ENCODE assay signal across 1 cellular context in the genomic region with DNA sequence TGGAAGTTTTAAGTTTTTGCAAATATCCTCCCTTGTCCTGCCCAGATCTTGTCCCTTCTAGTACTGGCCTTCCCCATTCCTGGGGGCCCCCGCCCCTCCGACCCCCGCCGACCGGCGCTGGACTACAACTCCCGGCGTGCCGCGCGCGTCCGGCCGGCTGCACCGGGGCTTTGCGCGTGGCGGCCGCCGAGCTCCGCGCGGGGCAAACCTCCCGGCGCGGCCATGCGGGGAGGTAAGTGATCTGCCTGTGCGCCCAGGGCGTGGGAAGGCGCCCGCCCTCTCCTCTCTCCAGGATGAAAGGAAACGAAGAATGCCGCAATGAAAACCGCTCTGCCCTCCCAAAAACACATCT.
A peak's percentile ranks its signal among the peaks of the same experiment; 100 is the strongest.
TF ChIP-seq lines count a peak whose summit lies in the region.

No MANE protein-coding gene starts in this region.

TF ChIP-seq in K562, 482 proteins besides CTCF, POLR2A, EP300 and RAD21 (continued from another document and continues in another):
- TF ChIP-seq, protein P1, sequence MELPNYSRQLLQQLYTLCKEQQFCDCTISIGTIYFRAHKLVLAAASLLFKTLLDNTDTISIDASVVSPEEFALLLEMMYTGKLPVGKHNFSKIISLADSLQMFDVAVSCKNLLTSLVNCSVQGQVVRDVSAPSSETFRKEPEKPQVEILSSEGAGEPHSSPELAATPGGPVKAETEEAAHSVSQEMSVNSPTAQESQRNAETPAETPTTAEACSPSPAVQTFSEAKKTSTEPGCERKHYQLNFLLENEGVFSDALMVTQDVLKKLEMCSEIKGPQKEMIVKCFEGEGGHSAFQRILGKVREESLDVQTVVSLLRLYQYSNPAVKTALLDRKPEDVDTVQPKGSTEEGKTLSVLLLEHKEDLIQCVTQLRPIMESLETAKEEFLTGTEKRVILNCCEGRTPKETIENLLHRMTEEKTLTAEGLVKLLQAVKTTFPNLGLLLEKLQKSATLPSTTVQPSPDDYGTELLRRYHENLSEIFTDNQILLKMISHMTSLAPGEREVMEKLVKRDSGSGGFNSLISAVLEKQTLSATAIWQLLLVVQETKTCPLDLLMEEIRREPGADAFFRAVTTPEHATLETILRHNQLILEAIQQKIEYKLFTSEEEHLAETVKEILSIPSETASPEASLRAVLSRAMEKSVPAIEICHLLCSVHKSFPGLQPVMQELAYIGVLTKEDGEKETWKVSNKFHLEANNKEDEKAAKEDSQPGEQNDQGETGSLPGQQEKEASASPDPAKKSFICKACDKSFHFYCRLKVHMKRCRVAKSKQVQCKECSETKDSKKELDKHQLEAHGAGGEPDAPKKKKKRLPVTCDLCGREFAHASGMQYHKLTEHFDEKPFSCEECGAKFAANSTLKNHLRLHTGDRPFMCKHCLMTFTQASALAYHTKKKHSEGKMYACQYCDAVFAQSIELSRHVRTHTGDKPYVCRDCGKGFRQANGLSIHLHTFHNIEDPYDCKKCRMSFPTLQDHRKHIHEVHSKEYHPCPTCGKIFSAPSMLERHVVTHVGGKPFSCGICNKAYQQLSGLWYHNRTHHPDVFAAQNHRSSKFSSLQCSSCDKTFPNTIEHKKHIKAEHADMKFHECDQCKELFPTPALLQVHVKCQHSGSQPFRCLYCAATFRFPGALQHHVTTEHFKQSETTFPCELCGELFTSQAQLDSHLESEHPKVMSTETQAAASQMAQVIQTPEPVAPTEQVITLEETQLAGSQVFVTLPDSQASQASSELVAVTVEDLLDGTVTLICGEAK (IDR thresholded peaks at IDR 0.05): 0 out of 2 replicates have a peak, but pooled peaks have one; percentile 29
- TF ChIP-seq, protein P1 (CRISPR knock-in tag; IDR thresholded peaks at IDR 0.05): no peak
- TF ChIP-seq L3MBTL2 (IDR thresholded peaks at IDR 0.05) (peak; percentile 70), ZNF696 (CRISPR knock-in tag; conservative IDR thresholded peaks at IDR 0.05) (no peak), ZFP30 (CRISPR knock-in tag; IDR thresholded peaks at IDR 0.05; ENCODE audit: borderline replicate concordance) (no peak), SREBF1 (IDR thresholded peaks at IDR 0.05; ENCODE audit: borderline replicate concordance, low read depth, low read length) (no peak), ATF1 (CRISPR knock-in tag; IDR thresholded peaks at IDR 0.05) (no peak), ATF1 (tag; IDR thresholded peaks at IDR 0.05) (peak; percentile 46), BRD4 (IDR thresholded peaks at IDR 0.05) (no peak), POLR2G (IDR thresholded peaks at IDR 0.05; ENCODE audit: low read depth, low read length) (peak; percentile 92), TARDBP (IDR thresholded peaks at IDR 0.05) (0 out of 2 replicates have a peak, but pooled peaks have one; percentile 78), TRIM28 (IDR thresholded peaks at IDR 0.05) (no peak), SMAD1 (IDR thresholded peaks at IDR 0.05; ENCODE audit: low read depth, low read length, partially characterized antibody) (no peak), TCF7 (IDR thresholded peaks at IDR 0.05; ENCODE audit: borderline replicate concordance) (peak; percentile 49; the same call in 1 of the 2 replicates), MYC (IDR thresholded peaks at IDR 0.05; ENCODE audit: low read depth, low read length) (peak; percentile 91), MYC (CRISPR knock-in tag; IDR thresholded peaks at IDR 0.05; ENCODE audit: borderline replicate concordance, low read depth) (no peak), TEAD1 (CRISPR knock-in tag; IDR thresholded peaks at IDR 0.05) (no peak; a peak in 2 of 4 replicates), ZNF143 (CRISPR knock-in tag; IDR thresholded peaks at IDR 0.05) (peak; percentile 79), CREBBP (IDR thresholded peaks at IDR 0.05; ENCODE audit: low read depth, low read length) (no peak), ATF7 (IDR thresholded peaks at IDR 0.05) (no peak), HOXB6 (CRISPR knock-in tag; IDR thresholded peaks at IDR 0.05; ENCODE audit: borderline replicate concordance) (no peak), RBM22 (IDR thresholded peaks at IDR 0.05; ENCODE audit: low read depth, low read length, poor library complexity, severe bottlenecking) (no peak), MCM3 (IDR thresholded peaks at IDR 0.05) (no peak), ZC3H8 (IDR thresholded peaks at IDR 0.05) (no peak), GABPA (tag; conservative IDR thresholded peaks at IDR 0.05; ENCODE audit: low read depth) (peak; percentile 70), EP400 (IDR thresholded peaks at IDR 0.05) (peak; percentile 49; the same call in 1 of the 2 replicates), RBFOX2 (IDR thresholded peaks at IDR 0.05; ENCODE audit: low read depth, low read length) (peak; percentile 92), CBX8 (IDR thresholded peaks at IDR 0.05; ENCODE audit: borderline replicate concordance, extremely low read depth, low read depth, low read length, poor library complexity, severe bottlenecking) (no peak), TBP (optimal IDR thresholded peaks at IDR 0.05; ENCODE audit: low read depth, low read length) (peak; percentile 67), NBN (IDR thresholded peaks at IDR 0.05; ENCODE audit: low read depth) (no peak)
- TF ChIP-seq, protein P2, sequence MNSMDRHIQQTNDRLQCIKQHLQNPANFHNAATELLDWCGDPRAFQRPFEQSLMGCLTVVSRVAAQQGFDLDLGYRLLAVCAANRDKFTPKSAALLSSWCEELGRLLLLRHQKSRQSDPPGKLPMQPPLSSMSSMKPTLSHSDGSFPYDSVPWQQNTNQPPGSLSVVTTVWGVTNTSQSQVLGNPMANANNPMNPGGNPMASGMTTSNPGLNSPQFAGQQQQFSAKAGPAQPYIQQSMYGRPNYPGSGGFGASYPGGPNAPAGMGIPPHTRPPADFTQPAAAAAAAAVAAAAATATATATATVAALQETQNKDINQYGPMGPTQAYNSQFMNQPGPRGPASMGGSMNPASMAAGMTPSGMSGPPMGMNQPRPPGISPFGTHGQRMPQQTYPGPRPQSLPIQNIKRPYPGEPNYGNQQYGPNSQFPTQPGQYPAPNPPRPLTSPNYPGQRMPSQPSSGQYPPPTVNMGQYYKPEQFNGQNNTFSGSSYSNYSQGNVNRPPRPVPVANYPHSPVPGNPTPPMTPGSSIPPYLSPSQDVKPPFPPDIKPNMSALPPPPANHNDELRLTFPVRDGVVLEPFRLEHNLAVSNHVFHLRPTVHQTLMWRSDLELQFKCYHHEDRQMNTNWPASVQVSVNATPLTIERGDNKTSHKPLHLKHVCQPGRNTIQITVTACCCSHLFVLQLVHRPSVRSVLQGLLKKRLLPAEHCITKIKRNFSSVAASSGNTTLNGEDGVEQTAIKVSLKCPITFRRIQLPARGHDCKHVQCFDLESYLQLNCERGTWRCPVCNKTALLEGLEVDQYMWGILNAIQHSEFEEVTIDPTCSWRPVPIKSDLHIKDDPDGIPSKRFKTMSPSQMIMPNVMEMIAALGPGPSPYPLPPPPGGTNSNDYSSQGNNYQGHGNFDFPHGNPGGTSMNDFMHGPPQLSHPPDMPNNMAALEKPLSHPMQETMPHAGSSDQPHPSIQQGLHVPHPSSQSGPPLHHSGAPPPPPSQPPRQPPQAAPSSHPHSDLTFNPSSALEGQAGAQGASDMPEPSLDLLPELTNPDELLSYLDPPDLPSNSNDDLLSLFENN (IDR thresholded peaks at IDR 0.05; ENCODE audit: low read depth in 2 of 2, low read length in 2 of 2): no peak
- TF ChIP-seq, protein P3, sequence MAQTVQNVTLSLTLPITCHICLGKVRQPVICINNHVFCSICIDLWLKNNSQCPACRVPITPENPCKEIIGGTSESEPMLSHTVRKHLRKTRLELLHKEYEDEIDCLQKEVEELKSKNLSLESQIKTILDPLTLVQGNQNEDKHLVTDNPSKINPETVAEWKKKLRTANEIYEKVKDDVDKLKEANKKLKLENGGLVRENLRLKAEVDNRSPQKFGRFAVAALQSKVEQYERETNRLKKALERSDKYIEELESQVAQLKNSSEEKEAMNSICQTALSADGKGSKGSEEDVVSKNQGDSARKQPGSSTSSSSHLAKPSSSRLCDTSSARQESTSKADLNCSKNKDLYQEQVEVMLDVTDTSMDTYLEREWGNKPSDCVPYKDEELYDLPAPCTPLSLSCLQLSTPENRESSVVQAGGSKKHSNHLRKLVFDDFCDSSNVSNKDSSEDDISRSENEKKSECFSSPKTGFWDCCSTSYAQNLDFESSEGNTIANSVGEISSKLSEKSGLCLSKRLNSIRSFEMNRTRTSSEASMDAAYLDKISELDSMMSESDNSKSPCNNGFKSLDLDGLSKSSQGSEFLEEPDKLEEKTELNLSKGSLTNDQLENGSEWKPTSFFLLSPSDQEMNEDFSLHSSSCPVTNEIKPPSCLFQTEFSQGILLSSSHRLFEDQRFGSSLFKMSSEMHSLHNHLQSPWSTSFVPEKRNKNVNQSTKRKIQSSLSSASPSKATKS (CRISPR knock-in tag; IDR thresholded peaks at IDR 0.05): no peak
- TF ChIP-seq, protein P4, sequence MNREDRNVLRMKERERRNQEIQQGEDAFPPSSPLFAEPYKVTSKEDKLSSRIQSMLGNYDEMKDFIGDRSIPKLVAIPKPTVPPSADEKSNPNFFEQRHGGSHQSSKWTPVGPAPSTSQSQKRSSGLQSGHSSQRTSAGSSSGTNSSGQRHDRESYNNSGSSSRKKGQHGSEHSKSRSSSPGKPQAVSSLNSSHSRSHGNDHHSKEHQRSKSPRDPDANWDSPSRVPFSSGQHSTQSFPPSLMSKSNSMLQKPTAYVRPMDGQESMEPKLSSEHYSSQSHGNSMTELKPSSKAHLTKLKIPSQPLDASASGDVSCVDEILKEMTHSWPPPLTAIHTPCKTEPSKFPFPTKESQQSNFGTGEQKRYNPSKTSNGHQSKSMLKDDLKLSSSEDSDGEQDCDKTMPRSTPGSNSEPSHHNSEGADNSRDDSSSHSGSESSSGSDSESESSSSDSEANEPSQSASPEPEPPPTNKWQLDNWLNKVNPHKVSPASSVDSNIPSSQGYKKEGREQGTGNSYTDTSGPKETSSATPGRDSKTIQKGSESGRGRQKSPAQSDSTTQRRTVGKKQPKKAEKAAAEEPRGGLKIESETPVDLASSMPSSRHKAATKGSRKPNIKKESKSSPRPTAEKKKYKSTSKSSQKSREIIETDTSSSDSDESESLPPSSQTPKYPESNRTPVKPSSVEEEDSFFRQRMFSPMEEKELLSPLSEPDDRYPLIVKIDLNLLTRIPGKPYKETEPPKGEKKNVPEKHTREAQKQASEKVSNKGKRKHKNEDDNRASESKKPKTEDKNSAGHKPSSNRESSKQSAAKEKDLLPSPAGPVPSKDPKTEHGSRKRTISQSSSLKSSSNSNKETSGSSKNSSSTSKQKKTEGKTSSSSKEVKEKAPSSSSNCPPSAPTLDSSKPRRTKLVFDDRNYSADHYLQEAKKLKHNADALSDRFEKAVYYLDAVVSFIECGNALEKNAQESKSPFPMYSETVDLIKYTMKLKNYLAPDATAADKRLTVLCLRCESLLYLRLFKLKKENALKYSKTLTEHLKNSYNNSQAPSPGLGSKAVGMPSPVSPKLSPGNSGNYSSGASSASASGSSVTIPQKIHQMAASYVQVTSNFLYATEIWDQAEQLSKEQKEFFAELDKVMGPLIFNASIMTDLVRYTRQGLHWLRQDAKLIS (CRISPR knock-in tag; IDR thresholded peaks at IDR 0.05): no peak
- TF ChIP-seq, protein P5, sequence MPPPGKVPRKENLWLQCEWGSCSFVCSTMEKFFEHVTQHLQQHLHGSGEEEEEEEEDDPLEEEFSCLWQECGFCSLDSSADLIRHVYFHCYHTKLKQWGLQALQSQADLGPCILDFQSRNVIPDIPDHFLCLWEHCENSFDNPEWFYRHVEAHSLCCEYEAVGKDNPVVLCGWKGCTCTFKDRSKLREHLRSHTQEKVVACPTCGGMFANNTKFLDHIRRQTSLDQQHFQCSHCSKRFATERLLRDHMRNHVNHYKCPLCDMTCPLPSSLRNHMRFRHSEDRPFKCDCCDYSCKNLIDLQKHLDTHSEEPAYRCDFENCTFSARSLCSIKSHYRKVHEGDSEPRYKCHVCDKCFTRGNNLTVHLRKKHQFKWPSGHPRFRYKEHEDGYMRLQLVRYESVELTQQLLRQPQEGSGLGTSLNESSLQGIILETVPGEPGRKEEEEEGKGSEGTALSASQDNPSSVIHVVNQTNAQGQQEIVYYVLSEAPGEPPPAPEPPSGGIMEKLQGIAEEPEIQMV (tag; conservative IDR thresholded peaks at IDR 0.05; ENCODE audit: low read depth): no peak
- TF ChIP-seq, protein P6, sequence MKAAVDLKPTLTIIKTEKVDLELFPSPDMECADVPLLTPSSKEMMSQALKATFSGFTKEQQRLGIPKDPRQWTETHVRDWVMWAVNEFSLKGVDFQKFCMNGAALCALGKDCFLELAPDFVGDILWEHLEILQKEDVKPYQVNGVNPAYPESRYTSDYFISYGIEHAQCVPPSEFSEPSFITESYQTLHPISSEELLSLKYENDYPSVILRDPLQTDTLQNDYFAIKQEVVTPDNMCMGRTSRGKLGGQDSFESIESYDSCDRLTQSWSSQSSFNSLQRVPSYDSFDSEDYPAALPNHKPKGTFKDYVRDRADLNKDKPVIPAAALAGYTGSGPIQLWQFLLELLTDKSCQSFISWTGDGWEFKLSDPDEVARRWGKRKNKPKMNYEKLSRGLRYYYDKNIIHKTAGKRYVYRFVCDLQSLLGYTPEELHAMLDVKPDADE (conservative IDR thresholded peaks at IDR 0.05; ENCODE audit: control insufficient read depth, low read depth, low read length): peak; percentile 79
